Comparison of ENCODE assay signal across 17 cellular contexts in the genomic region with DNA sequence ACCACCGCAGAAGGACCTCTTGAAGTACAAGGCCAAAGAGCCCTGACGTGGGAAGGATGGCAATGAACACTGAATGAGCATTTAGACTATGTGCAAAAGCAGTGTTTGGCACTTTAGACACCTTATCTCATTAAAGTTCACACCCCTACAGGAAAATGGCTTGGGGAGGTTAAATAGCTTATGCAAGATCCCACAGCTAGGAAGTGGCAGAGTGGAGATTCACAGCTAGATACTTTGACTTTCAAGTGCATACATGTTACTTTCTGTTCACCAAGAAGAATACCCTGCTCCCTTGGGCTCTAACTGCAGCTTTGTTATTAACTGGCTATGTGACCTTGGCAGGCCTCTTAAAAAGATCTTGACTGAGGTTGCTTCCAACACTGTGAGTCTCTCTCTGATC. TPM values are rescaled to one million over a fixed set of nuclear protein-coding genes. Genes with fewer than 3 reads are reported as not detected.
DNase-seq lines count a peak whose midpoint lies in the region; ATAC-seq lines count a peak whose summit lies in the region.
"Had no signal": no experiment of that assay in that cellular context is flagged by ENCODE, and none has a peak within 500 bp of the region (broad histone marks: within the 10 kb centered on the region; RNA-seq: fewer than 3 reads in every experiment).

No MANE protein-coding gene starts in this region.

- peaks cover 2% of the 10 kb centered on the region for H3K36me3 Mint-ChIP-seq in activated naive CD4-positive, alpha-beta T cell treated with anti-CD3 and anti-CD28 coated beads for 36 hours (ENCODE audit: low read depth)
- peaks cover 4% of the 10 kb centered on the region for H3K36me3 Mint-ChIP-seq in activated CD8-positive, alpha-beta T cell treated with anti-CD3 and anti-CD28 coated beads, Interleukin-2, amount 10 ng/mL, durations not matched to agents 7 days and 5 days (ENCODE audit: low read depth)

- H3K4me3 Mint-ChIP-seq in activated naive CD4-positive, alpha-beta T cell treated with anti-CD3 and anti-CD28 coated beads for 36 hours: no peak overlapping the region
- H3K4me3 Mint-ChIP-seq in activated CD8-positive, alpha-beta T cell treated with anti-CD3 and anti-CD28 coated beads, Interleukin-2, amount 10 ng/mL, durations not matched to agents 7 days and 5 days: no peak overlapping the region

- H3K27ac Mint-ChIP-seq in activated naive CD4-positive, alpha-beta T cell treated with anti-CD3 and anti-CD28 coated beads for 36 hours: no peak overlapping the region
- peak overlapping the region; percentile 54 for H3K27ac Mint-ChIP-seq in activated CD8-positive, alpha-beta T cell treated with anti-CD3 and anti-CD28 coated beads, Interleukin-2, amount 10 ng/mL, durations not matched to agents 7 days and 5 days

- peak; percentile 31 for DNase-seq in activated naive CD4-positive, alpha-beta T cell treated with anti-CD3 and anti-CD28 coated beads for 36 hours
- DNase-seq in activated naive CD4-positive, alpha-beta T cell treated with anti-CD3 and anti-CD28 coated beads, Interleukin-2, amount 50 U/mL, for 16 hours: no peak
- DNase-seq in activated CD8-positive, alpha-beta T cell treated with anti-CD3 and anti-CD28 coated beads, Interleukin-2, amount 10 ng/mL, durations not matched to agents 7 days and 5 days: no peak
- DNase-seq in NCI-H2081 (lab: John Stamatoyannopoulos, UW) (no peak), NCI-H1105 (lab: John Stamatoyannopoulos, UW) (no peak)
- DNase-seq: activated CD4-positive, CD25-positive, alpha-beta regulatory T cell treated with anti-CD3 and anti-CD28 coated beads, Interleukin-2, amount 50 U/mL, for 72 hours; anterior cingulate cortex; EL; hypothalamus; midbrain; NCI-H146; NCI-H345; retina; uterus had no signal

- CTCF ChIA-PET in activated naive CD4-positive, alpha-beta T cell treated with anti-CD3 and anti-CD28 coated beads for 36 hours (lab: Charles Lee): interaction anchor here (1.4 kb wide), 1 partner anchor 60 kb away, joined by 3 read pairs; no protein-coding TSS in a partner anchor
- CTCF ChIA-PET in activated CD8-positive, alpha-beta T cell treated with anti-CD3 and anti-CD28 coated beads, Interleukin-2, amount 10 ng/mL, durations not matched to agents 7 days and 5 days (lab: Charles Lee): interaction anchor here (1.2 to 1.3 kb wide), 2 partner anchors 10 to 12 kb away, joined by 3 to 4 read pairs; no protein-coding TSS in a partner anchor

- POLR2A ChIA-PET in activated CD8-positive, alpha-beta T cell treated with anti-CD3 and anti-CD28 coated beads, Interleukin-2, amount 10 ng/mL, durations not matched to agents 7 days and 5 days (lab: Charles Lee): interaction anchor here (1.5 kb wide), 1 partner anchor 11 kb away, joined by 4 read pairs; no protein-coding TSS in a partner anchor

- ATAC-seq in GM21786 (IDR thresholded peaks at IDR 0.05; ENCODE audit: unreplicated experiment) (peak; percentile 47), HG03045 (IDR thresholded peaks at IDR 0.05; ENCODE audit: unreplicated experiment) (no peak), GM21528 (IDR thresholded peaks at IDR 0.05; ENCODE audit: low FRiP score, unreplicated experiment) (no peak)
- ATAC-seq in activated CD8-positive, alpha-beta T cell treated with anti-CD3 and anti-CD28 coated beads, Interleukin-2, amount 10 ng/mL, durations not matched to agents 7 days and 5 days: no peak

- peaks cover 36% of the 10 kb centered on the region for H3K4me1 Mint-ChIP-seq in activated naive CD4-positive, alpha-beta T cell treated with anti-CD3 and anti-CD28 coated beads for 36 hours (ENCODE audit: low read depth)
- peaks cover 30% of the 10 kb centered on the region for H3K4me1 Mint-ChIP-seq in activated CD8-positive, alpha-beta T cell treated with anti-CD3 and anti-CD28 coated beads, Interleukin-2, amount 10 ng/mL, durations not matched to agents 7 days and 5 days (ENCODE audit: low read depth)

- H3K9me3 Mint-ChIP-seq in activated naive CD4-positive, alpha-beta T cell treated with anti-CD3 and anti-CD28 coated beads for 36 hours: no peaks in the 10 kb centered on the region
- no peaks in the 10 kb centered on the region for H3K9me3 Mint-ChIP-seq in activated CD8-positive, alpha-beta T cell treated with anti-CD3 and anti-CD28 coated beads, Interleukin-2, amount 10 ng/mL, durations not matched to agents 7 days and 5 days (ENCODE audit: insufficient read depth)

- intact Hi-C loops in activated naive CD4-positive, alpha-beta T cell treated with anti-CD3 and anti-CD28 coated beads for 36 hours (cut with micrococcal nuclease): loop anchor here (5.0 kb wide), 2 partner anchors 262 to 1083 kb away; no protein-coding TSS in a partner anchor

- H3K27me3 Mint-ChIP-seq in activated naive CD4-positive, alpha-beta T cell treated with anti-CD3 and anti-CD28 coated beads for 36 hours (ENCODE audit: low read depth): no peaks in the 10 kb centered on the region
- H3K27me3 Mint-ChIP-seq in activated CD8-positive, alpha-beta T cell treated with anti-CD3 and anti-CD28 coated beads, Interleukin-2, amount 10 ng/mL, durations not matched to agents 7 days and 5 days (ENCODE audit: low read depth): no peaks in the 10 kb centered on the region

RNA-seq across cellular contexts. Expression of a gene that starts 58.2 kb away (rescaled TPM):
- 100 to 1,000 TPM; 197 to 211 TPM for total RNA-seq in activated naive CD4-positive, alpha-beta T cell treated with anti-CD3 and anti-CD28 coated beads for 36 hours
- 10 to 100 TPM; 31.1 to 32.6 TPM for total RNA-seq in activated CD8-positive, alpha-beta T cell treated with anti-CD3 and anti-CD28 coated beads, Interleukin-2, amount 10 ng/mL, durations not matched to agents 7 days and 5 days

Comparison
In these comparisons a context has a peak if more than half of its experiments do, and no peak if none do; other contexts are left out.
1. RNA of a gene that starts 58.2 kb away (total RNA-seq): 197 to 211 TPM in activated naive CD4-positive, alpha-beta T cell treated with anti-CD3 and anti-CD28 coated beads for 36 hours; 31.1 to 32.6 TPM in activated CD8-positive, alpha-beta T cell treated with anti-CD3 and anti-CD28 coated beads, Interleukin-2, amount 10 ng/mL, durations not matched to agents 7 days and 5 days; every median in the first group is over 4 times any median in the second.